8 cellular contexts compared by ENCODE assay signal in the genomic region with DNA sequence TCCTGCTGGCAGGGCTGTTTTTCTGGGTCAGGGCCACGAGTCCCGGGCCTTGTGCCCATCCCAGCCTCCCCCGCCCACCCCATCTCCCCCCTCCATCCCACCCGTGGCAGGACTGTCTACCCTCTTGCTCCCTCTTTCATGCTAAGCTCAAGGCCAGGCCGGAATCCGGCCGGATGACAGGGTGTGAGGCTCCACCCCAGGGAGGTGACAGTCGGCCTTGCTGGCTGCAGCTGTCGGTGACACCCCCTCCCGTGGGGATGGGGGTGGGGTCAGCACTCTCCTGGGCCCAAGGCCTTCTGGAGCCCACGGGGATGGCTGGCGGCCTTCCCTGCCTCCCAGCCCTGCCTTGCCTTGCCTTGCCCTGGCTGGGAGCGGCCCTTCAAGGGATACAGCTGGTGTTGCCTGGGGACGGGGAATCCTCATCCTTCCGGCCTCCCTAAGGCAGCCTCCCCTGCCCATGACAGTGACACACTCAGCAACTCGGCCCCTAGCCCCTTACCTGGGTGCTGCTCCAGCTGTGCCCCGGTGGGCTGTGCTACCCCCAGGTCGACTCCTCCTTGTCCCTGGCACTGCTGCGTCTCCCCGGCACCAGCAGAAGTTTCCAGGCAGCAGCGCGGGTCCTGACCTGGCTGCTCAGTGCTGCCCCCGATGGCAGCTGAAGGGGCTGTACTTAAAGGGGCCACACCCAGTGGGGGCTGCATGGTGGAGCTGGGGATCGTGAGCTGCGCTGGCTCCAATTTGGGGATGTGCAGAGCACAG.
DNase-seq lines count a peak whose midpoint lies in the region; ATAC-seq, FAIRE-seq and TF ChIP-seq lines count a peak whose summit lies in the region.
"Not testable (repeated sequence)": the region's sequence is repeated elsewhere in the genome, so short reads cannot be mapped to it uniquely, and the experiment has no call there.

No MANE protein-coding gene starts in this region.

- H3K27me3 ChIP-seq in CD8-positive, alpha-beta T cell (ENCODE audit: insufficient read depth, low read length); smooth muscle cell (ENCODE audit: low read depth): not testable (repeated sequence)

- not testable (repeated sequence) for H3K9ac ChIP-seq in kidney (ENCODE audit: low read length in 2 of 2); smooth muscle cell (ENCODE audit: low read depth)

- not testable (repeated sequence) for H4K20me1 ChIP-seq in smooth muscle cell (ENCODE audit: low read depth)

- POLR2A ChIA-PET in CD8-positive, alpha-beta T cell (lab: Charles Lee); activated CD4-positive, alpha-beta T cell treated with anti-CD3 and anti-CD28 coated beads for 36 hours (lab: Charles Lee): not testable (repeated sequence)

- H3K4me2 ChIP-seq in smooth muscle cell: not testable (repeated sequence)

- not testable (repeated sequence) for H3K27me3 Mint-ChIP-seq in CD8-positive, alpha-beta T cell (ENCODE audit: low read depth); activated CD4-positive, alpha-beta T cell treated with anti-CD3 and anti-CD28 coated beads for 36 hours

- H3K36me3 ChIP-seq in CD8-positive, alpha-beta T cell (ENCODE audit: insufficient read depth, low read length); kidney (ENCODE audit: control insufficient read depth in 1 of 2, insufficient read depth in 2 of 2, low read length in 2 of 2); smooth muscle cell (ENCODE audit: low read depth): not testable (repeated sequence)

- peak; percentile 54 for ATAC-seq in CD8-positive, alpha-beta T cell
- ATAC-seq in HG03280 (IDR thresholded peaks at IDR 0.05; ENCODE audit: unreplicated experiment): peak; percentile 62
- peak; percentile 36 for ATAC-seq in activated CD4-positive, alpha-beta T cell treated with anti-CD3 and anti-CD28 coated beads for 36 hours

- not testable (repeated sequence) for H3K9me3 Mint-ChIP-seq in CD8-positive, alpha-beta T cell; activated CD4-positive, alpha-beta T cell treated with anti-CD3 and anti-CD28 coated beads for 36 hours (ENCODE audit: low read depth)

- not testable (repeated sequence) for H2AFZ ChIP-seq in smooth muscle cell (ENCODE audit: low read depth)

- H3F3A ChIP-seq in smooth muscle cell (ENCODE audit: low read depth): not testable (repeated sequence)

- H3K9me3 ChIP-seq in CD8-positive, alpha-beta T cell (ENCODE audit: low read length); kidney (ENCODE audit: control insufficient read depth in 1 of 2, low read length in 2 of 2); smooth muscle cell (replicated peaks; ENCODE audit: low read depth): not testable (repeated sequence)

- intact Hi-C loops in CD8-positive, alpha-beta T cell (cut with DNase I, micrococcal nuclease); activated CD4-positive, alpha-beta T cell treated with anti-CD3 and anti-CD28 coated beads for 36 hours (cut with DNase I, micrococcal nuclease); kidney (cut with DNase I): not testable (repeated sequence)

- not testable (repeated sequence) for TF ChIP-seq CTCF in CD8-positive, alpha-beta T cell (IDR thresholded peaks at IDR 0.05); kidney (IDR thresholded peaks at IDR 0.05; ENCODE audit: borderline replicate concordance, extremely low read depth, insufficient read depth)
- TF ChIP-seq CTCF in smooth muscle cell (IDR thresholded peaks at IDR 0.05; ENCODE audit: borderline replicate concordance, insufficient read depth, poor library complexity, severe bottlenecking): peak; percentile 13

- not testable (repeated sequence) for H3K79me2 ChIP-seq in smooth muscle cell (ENCODE audit: low read depth)

- WGBS in smooth muscle cell (ENCODE audit: low lambda C conversion rate): 61% methylated on average over 21 of the region's 25 CpGs

- H3K4me1 ChIP-seq in CD8-positive, alpha-beta T cell (ENCODE audit: insufficient read depth, low read length); kidney (ENCODE audit: control insufficient read depth in 1 of 2, insufficient read depth in 1 of 2, low read depth in 1 of 2, low read length in 2 of 2); smooth muscle cell (ENCODE audit: low read depth): not testable (repeated sequence)

- not testable (repeated sequence) for H3K27ac Mint-ChIP-seq in CD8-positive, alpha-beta T cell; activated CD4-positive, alpha-beta T cell treated with anti-CD3 and anti-CD28 coated beads for 36 hours

- not testable (repeated sequence) for H3K4me1 Mint-ChIP-seq in CD8-positive, alpha-beta T cell (ENCODE audit: low read depth); activated CD4-positive, alpha-beta T cell treated with anti-CD3 and anti-CD28 coated beads for 36 hours

- DNase-seq in CD8-positive, alpha-beta T cell; smooth muscle cell (lab: John Stamatoyannopoulos, UW; ENCODE audit: unreplicated experiment): not testable (repeated sequence)
- DNase-seq in GM19239 (ENCODE audit: insufficient read length, low spot score) (peak; percentile 30), NCI-H82 (lab: John Stamatoyannopoulos, UW) (peak; percentile 42), dermis blood vessel endothelial cell (peak; percentile 12), kidney (peak; percentile 62)
- DNase-seq in activated CD4-positive, alpha-beta T cell treated with anti-CD3 and anti-CD28 coated beads for 36 hours: peak; percentile 38

- not testable (repeated sequence) for H3K36me3 Mint-ChIP-seq in CD8-positive, alpha-beta T cell; activated CD4-positive, alpha-beta T cell treated with anti-CD3 and anti-CD28 coated beads for 36 hours (ENCODE audit: low read depth)

- H3K27ac ChIP-seq in CD8-positive, alpha-beta T cell (ENCODE audit: low read depth, low read length); kidney (ENCODE audit: low read depth in 2 of 2, low read length in 2 of 2); smooth muscle cell (ENCODE audit: low read depth): not testable (repeated sequence)

- peak; percentile 33 for FAIRE-seq in GM19239 (lab: Jason Lieb, UNC)
- FAIRE-seq in kidney (lab: Jason Lieb, UNC): not testable (repeated sequence)

- H3K4me3 Mint-ChIP-seq in CD8-positive, alpha-beta T cell; activated CD4-positive, alpha-beta T cell treated with anti-CD3 and anti-CD28 coated beads for 36 hours: not testable (repeated sequence)

- CTCF ChIA-PET in CD8-positive, alpha-beta T cell (lab: Charles Lee); activated CD4-positive, alpha-beta T cell treated with anti-CD3 and anti-CD28 coated beads for 36 hours (lab: Charles Lee): not testable (repeated sequence)

- not testable (repeated sequence) for H3K4me3 ChIP-seq in CD8-positive, alpha-beta T cell (ENCODE audit: low read depth, low read length); kidney (ENCODE audit: low read length in 2 of 2); smooth muscle cell
